Comparison of ENCODE assay signal across 8 cellular contexts in the genomic region with DNA sequence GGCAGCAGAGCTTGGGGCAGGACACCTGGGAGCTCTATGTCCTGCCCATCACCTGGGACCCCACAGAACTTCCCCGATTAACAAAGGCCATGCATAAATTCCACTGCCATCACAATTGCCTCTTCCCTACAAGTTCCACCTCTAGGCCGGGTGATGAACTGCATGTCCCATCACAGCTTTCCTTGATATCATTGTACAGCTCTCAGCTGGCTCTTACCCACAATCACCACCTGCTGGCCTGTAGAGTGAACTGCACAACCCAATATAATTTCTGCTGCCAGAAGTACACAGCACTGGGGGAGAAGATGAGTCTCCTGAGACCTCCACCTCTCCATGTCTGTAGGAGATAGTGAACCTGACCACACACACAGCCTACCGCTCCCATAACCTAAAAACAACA.
DNase-seq lines count a peak whose midpoint lies in the region; ATAC-seq lines count a peak whose summit lies in the region.

No MANE protein-coding gene starts in this region.

- H3K4me3 ChIP-seq in SJCRH30, result no peak overlapping the region

- H3K27me3 ChIP-seq in SJCRH30, result no peaks in the 10 kb centered on the region

- H3K4me1 ChIP-seq in SJCRH30, result no peaks in the 10 kb centered on the region

- no peaks in the 10 kb centered on the region for H3K9me3 ChIP-seq in SJCRH30 (replicated peaks)

- no peak overlapping the region for H3K27ac ChIP-seq in SJCRH30

- DNase-seq in DMS53 treated with DMSO at 0.1 percent for 48 hours (lab: John Stamatoyannopoulos, UW; ENCODE audit: unreplicated experiment), result peak; percentile 58
- DNase-seq in SJCRH30, result peak; percentile 15 to 46
- peak; percentile 22 for DNase-seq in iris pigment epithelial cell (ENCODE audit: low read depth)
- DNase-seq in activated T-cell treated with anti-CD3 and anti-CD28 coated beads, Interleukin-2, amount 50 U/mL, for 48 hours, result no peak
- DNase-seq in activated CD4-positive, CD25-positive, alpha-beta regulatory T cell (lab: John Stamatoyannopoulos, UW), result no peak
- no peak for DNase-seq in NOMO-1 treated with dmso at 0.1 percent for 144 hours (lab: John Stamatoyannopoulos, UW; ENCODE audit: unreplicated experiment)

- ATAC-seq in GM19372 (IDR thresholded peaks at IDR 0.05; ENCODE audit: low read depth, unreplicated experiment) (peak; percentile 98), HG03108 (IDR thresholded peaks at IDR 0.05; ENCODE audit: unreplicated experiment) (peak; percentile 94)

- no peaks in the 10 kb centered on the region for H3K36me3 ChIP-seq in SJCRH30

Comparison
In these comparisons a context has a peak if more than half of its experiments do, and no peak if none do; other contexts are left out.
1. DNase-seq: peak in DMS53 treated with DMSO at 0.1 percent for 48 hours (single experiment), SJCRH30 (2 of 2) and iris pigment epithelial cell (single experiment); none in activated T-cell treated with anti-CD3 and anti-CD28 coated beads, Interleukin-2, amount 50 U/mL, for 48 hours (0 of 2), activated CD4-positive, CD25-positive, alpha-beta regulatory T cell (0 of 4) and NOMO-1 treated with dmso at 0.1 percent for 144 hours (single experiment).